ENCODE assay signal across 13 cellular contexts in the genomic region with DNA sequence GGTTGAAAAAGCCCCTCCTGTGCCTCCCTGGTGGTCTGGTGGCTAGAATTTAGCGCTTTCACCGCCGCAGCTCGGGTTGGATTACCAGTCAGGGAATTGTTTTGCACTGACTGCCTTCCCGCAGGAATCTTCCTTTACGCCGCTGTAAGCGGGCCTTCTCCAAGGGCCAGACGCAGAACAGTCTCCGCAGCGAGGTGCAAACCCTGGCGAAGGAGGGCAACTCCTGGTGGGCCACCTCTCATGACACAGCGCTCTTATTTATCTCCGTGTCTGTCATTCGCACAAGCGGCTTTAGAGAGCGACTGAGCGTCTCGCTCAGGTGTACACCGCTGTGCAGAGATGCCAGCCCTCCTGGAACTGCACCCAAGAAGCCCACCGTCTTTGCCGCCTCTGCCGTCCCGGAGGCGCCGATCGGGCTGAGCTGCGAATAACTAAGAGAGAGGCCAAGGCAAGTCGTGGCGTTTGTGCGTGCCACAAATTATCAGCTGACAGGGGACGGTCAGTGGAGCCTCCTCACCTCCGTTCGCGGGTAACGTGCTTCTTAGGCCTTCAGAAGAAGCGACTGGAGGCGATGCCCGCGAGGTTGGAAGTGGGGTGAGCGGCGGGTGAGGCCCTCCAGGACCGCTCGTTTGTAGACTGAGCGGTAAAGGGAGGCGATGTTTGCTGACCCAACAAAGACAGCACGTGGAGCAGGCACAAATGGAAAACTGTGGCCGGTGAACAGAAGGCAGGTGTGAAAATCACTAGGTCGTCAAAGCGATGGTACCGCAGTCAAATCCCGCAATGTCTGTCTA.
DNase-seq lines count a peak whose midpoint lies in the region; ATAC-seq and TF ChIP-seq lines count a peak whose summit lies in the region.
"Had no signal": no experiment of that assay in that cellular context is flagged by ENCODE, and none has a peak within 500 bp of the region (broad histone marks: within the 10 kb centered on the region; RNA-seq: fewer than 3 reads in every experiment).

No MANE protein-coding gene starts in this region.

- intact Hi-C loops in breast epithelium (cut with DNase I; ENCODE audit: low total_unique reads), result no loop called here
- intact Hi-C loops in MCF 10A (cut with micrococcal nuclease), result no loop called here
- intact Hi-C loops in lower lobe of right lung (cut with DNase I), result no loop called here

- H3K27ac ChIP-seq in breast epithelium (no peak overlapping the region), lower lobe of right lung (no peak overlapping the region)
- H3K27ac ChIP-seq: colonic mucosa, parathyroid adenoma had no signal

- H3K4me1 ChIP-seq in breast epithelium (no peaks in the 10 kb centered on the region), iPS-15b (ENCODE audit: control insufficient read depth, insufficient read depth, low read length) (peaks cover 10% of the 10 kb centered on the region), lower lobe of right lung (peaks cover 10% of the 10 kb centered on the region)
- H3K4me1 ChIP-seq: parathyroid adenoma had no signal

- no peak overlapping the region for H3K4me3 Mint-ChIP-seq in MCF 10A (ENCODE audit: unreplicated experiment)
- peak overlapping the region; percentile 11 for H3K4me3 Mint-ChIP-seq in activated T-cell treated with anti-CD3 and anti-CD28 coated beads, Interleukin-2, amount 50 U/mL, for 4 hours
- peak overlapping the region; percentile 87 for H3K4me3 Mint-ChIP-seq in stimulated activated memory B cell treated with anti-CD40 and anti-IgM and Interleukin-4, amounts not matched to agents 10 μg/mL and 1 μg/mL and 100 μg/mL, for 72 hours

- no peak overlapping the region for H3K9ac ChIP-seq in iPS-15b (ENCODE audit: low read depth, low read length)
- H3K9ac ChIP-seq: parathyroid adenoma, SK-N-SH had no signal

- no peaks in the 10 kb centered on the region for H3K36me3 Mint-ChIP-seq in MCF 10A (ENCODE audit: insufficient read depth, unreplicated experiment)
- H3K36me3 Mint-ChIP-seq in activated T-cell treated with anti-CD3 and anti-CD28 coated beads, Interleukin-2, amount 50 U/mL, for 4 hours (ENCODE audit: insufficient read depth), result peaks cover 2% of the 10 kb centered on the region
- H3K36me3 Mint-ChIP-seq in stimulated activated memory B cell treated with anti-CD40 and anti-IgM and Interleukin-4, amounts not matched to agents 10 μg/mL and 1 μg/mL and 100 μg/mL, for 72 hours, result no peaks in the 10 kb centered on the region

- H3K9me3 ChIP-seq in breast epithelium (no peaks in the 10 kb centered on the region), iPS-15b (ENCODE audit: control insufficient read depth, insufficient read depth, low read length) (no peaks in the 10 kb centered on the region), lower lobe of right lung (no peaks in the 10 kb centered on the region)
- H3K9me3 ChIP-seq: colonic mucosa, SK-N-SH had no signal

- TF ChIP-seq CTCF in breast epithelium (IDR thresholded peaks at IDR 0.05), result no peak
- no peak for TF ChIP-seq CTCF in MCF 10A (IDR thresholded peaks at IDR 0.05; ENCODE audit: unreplicated experiment)
- no peak for TF ChIP-seq CTCF in lower lobe of right lung (IDR thresholded peaks at IDR 0.05)

- POLR2A ChIA-PET in MCF 10A (lab: Yijun Ruan, JAX), result no interaction called here

- H3K36me3 ChIP-seq in breast epithelium, result no peaks in the 10 kb centered on the region
- H3K36me3 ChIP-seq in iPS-15b (ENCODE audit: control insufficient read depth, insufficient read depth, low read length), result no peaks in the 10 kb centered on the region
- no peaks in the 10 kb centered on the region for H3K36me3 ChIP-seq in lower lobe of right lung
- H3K36me3 ChIP-seq: colonic mucosa had no signal

- no peak for ATAC-seq in activated T-cell treated with anti-CD3 and anti-CD28 coated beads, Interleukin-2, amount 50 U/mL, for 4 hours
- ATAC-seq in stimulated activated memory B cell treated with anti-CD40 and anti-IgM and Interleukin-4, amounts not matched to agents 10 μg/mL and 1 μg/mL and 100 μg/mL, for 72 hours, result no peak
- ATAC-seq in lower lobe of right lung, result no peak

- BruUV-seq in MCF 10A (replicated peaks; lab: Mats Ljungman, UMichigan), result no TSS peak

- DNase-seq in breast epithelium (ENCODE audit: low spot score in 2 of 2), result no peak
- no peak for DNase-seq in MCF 10A (ENCODE audit: unreplicated experiment)
- DNase-seq in activated T-cell treated with anti-CD3 and anti-CD28 coated beads, Interleukin-2, amount 50 U/mL, for 4 hours, result no peak
- no peak for DNase-seq in ureter (ENCODE audit: low spot score)
- no peak for DNase-seq in lower lobe of right lung
- DNase-seq in stimulated activated naive CD4-positive, alpha-beta T cell (lab: John Stamatoyannopoulos, UW), result no peak
- DNase-seq: activated CD4-positive, CD25-positive, alpha-beta regulatory T cell; colonic mucosa; NCI-H1092 had no signal

- no peaks in the 10 kb centered on the region for H3K9me3 Mint-ChIP-seq in MCF 10A (ENCODE audit: unreplicated experiment)
- peaks cover 5% of the 10 kb centered on the region for H3K9me3 Mint-ChIP-seq in activated T-cell treated with anti-CD3 and anti-CD28 coated beads, Interleukin-2, amount 50 U/mL, for 4 hours
- H3K9me3 Mint-ChIP-seq in stimulated activated memory B cell treated with anti-CD40 and anti-IgM and Interleukin-4, amounts not matched to agents 10 μg/mL and 1 μg/mL and 100 μg/mL, for 72 hours, result no peaks in the 10 kb centered on the region

- peaks cover 5 to 81% of the 10 kb centered on the region in 2 donors for H3K27me3 ChIP-seq in breast epithelium
- peaks cover 100% of the 10 kb centered on the region for H3K27me3 ChIP-seq in iPS-15b (ENCODE audit: control insufficient read depth, insufficient read depth, low read length)
- peaks cover 87% of the 10 kb centered on the region for H3K27me3 ChIP-seq in lower lobe of right lung (ENCODE audit: low read depth)

- peaks cover 5% of the 10 kb centered on the region for H3K4me1 Mint-ChIP-seq in MCF 10A (ENCODE audit: insufficient read depth, unreplicated experiment)
- H3K4me1 Mint-ChIP-seq in activated T-cell treated with anti-CD3 and anti-CD28 coated beads, Interleukin-2, amount 50 U/mL, for 4 hours (ENCODE audit: low read depth), result peaks cover 35% of the 10 kb centered on the region
- H3K4me1 Mint-ChIP-seq in stimulated activated memory B cell treated with anti-CD40 and anti-IgM and Interleukin-4, amounts not matched to agents 10 μg/mL and 1 μg/mL and 100 μg/mL, for 72 hours, result peaks cover 49% of the 10 kb centered on the region

- peaks cover 14% of the 10 kb centered on the region for H3K27me3 Mint-ChIP-seq in MCF 10A (ENCODE audit: insufficient read depth, unreplicated experiment)
- peaks cover 92% of the 10 kb centered on the region for H3K27me3 Mint-ChIP-seq in activated T-cell treated with anti-CD3 and anti-CD28 coated beads, Interleukin-2, amount 50 U/mL, for 4 hours (ENCODE audit: low read depth)
- H3K27me3 Mint-ChIP-seq in stimulated activated memory B cell treated with anti-CD40 and anti-IgM and Interleukin-4, amounts not matched to agents 10 μg/mL and 1 μg/mL and 100 μg/mL, for 72 hours, result peaks cover 76% of the 10 kb centered on the region

- H3K27ac Mint-ChIP-seq in MCF 10A (ENCODE audit: low read depth, unreplicated experiment), result no peak overlapping the region
- H3K27ac Mint-ChIP-seq in stimulated activated memory B cell treated with anti-CD40 and anti-IgM and Interleukin-4, amounts not matched to agents 10 μg/mL and 1 μg/mL and 100 μg/mL, for 72 hours, result peak overlapping the region; percentile 85

- TF ChIP-seq POLR2A in breast epithelium (IDR thresholded peaks at IDR 0.05), result no peak

- peak overlapping the region in 2 of 3 donors; percentile 23 to 54 for H3K4me3 ChIP-seq in breast epithelium
- H3K4me3 ChIP-seq in iPS-15b (ENCODE audit: low read depth, low read length), result peak overlapping the region; percentile 58
- no peak overlapping the region for H3K4me3 ChIP-seq in lower lobe of right lung
- H3K4me3 ChIP-seq: colonic mucosa had no signal

- CTCF ChIA-PET in MCF 10A (lab: Yijun Ruan, JAX), result no interaction called here
